ENCODE assay signal across 2 cellular contexts in the genomic region with DNA sequence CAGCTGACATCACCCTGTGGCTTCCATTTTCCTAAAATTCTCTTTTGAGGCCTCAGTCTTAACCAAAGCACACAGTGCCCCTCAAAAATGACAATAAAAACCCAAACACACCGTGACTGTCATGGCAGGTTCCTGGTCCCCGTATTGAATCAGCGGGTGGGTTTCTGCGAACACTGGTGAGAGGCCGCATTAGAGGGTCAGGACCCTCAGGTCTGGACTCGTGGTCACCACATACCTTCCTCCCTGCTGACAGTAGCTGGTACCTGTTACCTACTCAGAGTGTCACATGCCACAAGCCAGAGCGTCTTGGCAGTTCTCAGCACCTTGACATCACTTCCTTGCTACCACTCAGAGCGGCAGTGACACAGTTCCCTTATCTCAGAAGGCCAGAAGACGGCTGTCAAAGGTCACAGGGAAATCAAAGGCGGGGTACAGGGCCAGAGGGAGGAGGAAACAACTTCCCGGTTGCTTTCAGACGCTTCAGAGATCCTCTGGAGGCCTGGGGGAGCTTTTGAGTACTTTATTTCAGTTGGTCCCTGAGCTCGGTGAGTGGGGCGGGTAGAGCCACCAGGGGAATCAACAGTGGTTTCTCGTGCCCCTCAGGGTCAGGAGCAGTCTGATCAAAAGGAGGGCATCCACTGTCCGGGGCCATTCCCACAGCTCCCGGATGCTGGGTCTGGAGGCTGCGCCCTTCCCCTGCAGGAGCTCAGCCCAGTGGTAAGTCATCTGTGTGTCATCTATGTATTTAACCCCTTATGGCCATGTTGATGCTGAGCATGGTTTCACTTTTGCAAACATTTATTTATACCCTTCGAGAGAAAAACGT.
TF ChIP-seq lines count a peak whose summit lies in the region.

A gene (minus strand): TSS at position 281 of the 826 bp plus-strand sequence.
A gene with protein sequence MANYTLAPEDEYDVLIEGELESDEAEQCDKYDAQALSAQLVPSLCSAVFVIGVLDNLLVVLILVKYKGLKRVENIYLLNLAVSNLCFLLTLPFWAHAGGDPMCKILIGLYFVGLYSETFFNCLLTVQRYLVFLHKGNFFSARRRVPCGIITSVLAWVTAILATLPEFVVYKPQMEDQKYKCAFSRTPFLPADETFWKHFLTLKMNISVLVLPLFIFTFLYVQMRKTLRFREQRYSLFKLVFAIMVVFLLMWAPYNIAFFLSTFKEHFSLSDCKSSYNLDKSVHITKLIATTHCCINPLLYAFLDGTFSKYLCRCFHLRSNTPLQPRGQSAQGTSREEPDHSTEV (plus strand): TSS at position 474 of the 826 bp plus-strand sequence. CDS start 821 bp downstream, outside the sequence.

TF ChIP-seq in SK-N-SH treated with all-trans-retinoic acid at 6 μM for 48 hours, 23 proteins besides CTCF, POLR2A, EP300 and RAD21 (continued from another document):
- TF ChIP-seq, protein P1, sequence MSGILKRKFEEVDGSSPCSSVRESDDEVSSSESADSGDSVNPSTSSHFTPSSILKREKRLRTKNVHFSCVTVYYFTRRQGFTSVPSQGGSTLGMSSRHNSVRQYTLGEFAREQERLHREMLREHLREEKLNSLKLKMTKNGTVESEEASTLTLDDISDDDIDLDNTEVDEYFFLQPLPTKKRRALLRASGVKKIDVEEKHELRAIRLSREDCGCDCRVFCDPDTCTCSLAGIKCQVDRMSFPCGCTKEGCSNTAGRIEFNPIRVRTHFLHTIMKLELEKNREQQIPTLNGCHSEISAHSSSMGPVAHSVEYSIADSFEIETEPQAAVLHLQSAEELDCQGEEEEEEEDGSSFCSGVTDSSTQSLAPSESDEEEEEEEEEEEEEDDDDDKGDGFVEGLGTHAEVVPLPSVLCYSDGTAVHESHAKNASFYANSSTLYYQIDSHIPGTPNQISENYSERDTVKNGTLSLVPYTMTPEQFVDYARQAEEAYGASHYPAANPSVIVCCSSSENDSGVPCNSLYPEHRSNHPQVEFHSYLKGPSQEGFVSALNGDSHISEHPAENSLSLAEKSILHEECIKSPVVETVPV (CRISPR knock-in tag; IDR thresholded peaks at IDR 0.05) = no peak
- no peak for TF ChIP-seq ISL1 (CRISPR knock-in tag; IDR thresholded peaks at IDR 0.05)
- TF ChIP-seq, protein P2, sequence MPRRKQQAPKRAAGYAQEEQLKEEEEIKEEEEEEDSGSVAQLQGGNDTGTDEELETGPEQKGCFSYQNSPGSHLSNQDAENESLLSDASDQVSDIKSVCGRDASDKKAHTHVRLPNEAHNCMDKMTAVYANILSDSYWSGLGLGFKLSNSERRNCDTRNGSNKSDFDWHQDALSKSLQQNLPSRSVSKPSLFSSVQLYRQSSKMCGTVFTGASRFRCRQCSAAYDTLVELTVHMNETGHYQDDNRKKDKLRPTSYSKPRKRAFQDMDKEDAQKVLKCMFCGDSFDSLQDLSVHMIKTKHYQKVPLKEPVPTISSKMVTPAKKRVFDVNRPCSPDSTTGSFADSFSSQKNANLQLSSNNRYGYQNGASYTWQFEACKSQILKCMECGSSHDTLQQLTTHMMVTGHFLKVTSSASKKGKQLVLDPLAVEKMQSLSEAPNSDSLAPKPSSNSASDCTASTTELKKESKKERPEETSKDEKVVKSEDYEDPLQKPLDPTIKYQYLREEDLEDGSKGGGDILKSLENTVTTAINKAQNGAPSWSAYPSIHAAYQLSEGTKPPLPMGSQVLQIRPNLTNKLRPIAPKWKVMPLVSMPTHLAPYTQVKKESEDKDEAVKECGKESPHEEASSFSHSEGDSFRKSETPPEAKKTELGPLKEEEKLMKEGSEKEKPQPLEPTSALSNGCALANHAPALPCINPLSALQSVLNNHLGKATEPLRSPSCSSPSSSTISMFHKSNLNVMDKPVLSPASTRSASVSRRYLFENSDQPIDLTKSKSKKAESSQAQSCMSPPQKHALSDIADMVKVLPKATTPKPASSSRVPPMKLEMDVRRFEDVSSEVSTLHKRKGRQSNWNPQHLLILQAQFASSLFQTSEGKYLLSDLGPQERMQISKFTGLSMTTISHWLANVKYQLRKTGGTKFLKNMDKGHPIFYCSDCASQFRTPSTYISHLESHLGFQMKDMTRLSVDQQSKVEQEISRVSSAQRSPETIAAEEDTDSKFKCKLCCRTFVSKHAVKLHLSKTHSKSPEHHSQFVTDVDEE (CRISPR knock-in tag; IDR thresholded peaks at IDR 0.05) = no peak
- TF ChIP-seq ZFP3 (CRISPR knock-in tag; IDR thresholded peaks at IDR 0.05) = no peak
- TF ChIP-seq, protein P3, sequence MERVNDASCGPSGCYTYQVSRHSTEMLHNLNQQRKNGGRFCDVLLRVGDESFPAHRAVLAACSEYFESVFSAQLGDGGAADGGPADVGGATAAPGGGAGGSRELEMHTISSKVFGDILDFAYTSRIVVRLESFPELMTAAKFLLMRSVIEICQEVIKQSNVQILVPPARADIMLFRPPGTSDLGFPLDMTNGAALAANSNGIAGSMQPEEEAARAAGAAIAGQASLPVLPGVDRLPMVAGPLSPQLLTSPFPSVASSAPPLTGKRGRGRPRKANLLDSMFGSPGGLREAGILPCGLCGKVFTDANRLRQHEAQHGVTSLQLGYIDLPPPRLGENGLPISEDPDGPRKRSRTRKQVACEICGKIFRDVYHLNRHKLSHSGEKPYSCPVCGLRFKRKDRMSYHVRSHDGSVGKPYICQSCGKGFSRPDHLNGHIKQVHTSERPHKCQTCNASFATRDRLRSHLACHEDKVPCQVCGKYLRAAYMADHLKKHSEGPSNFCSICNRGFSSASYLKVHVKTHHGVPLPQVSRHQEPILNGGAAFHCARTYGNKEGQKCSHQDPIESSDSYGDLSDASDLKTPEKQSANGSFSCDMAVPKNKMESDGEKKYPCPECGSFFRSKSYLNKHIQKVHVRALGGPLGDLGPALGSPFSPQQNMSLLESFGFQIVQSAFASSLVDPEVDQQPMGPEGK (CRISPR knock-in tag; IDR thresholded peaks at IDR 0.05; ENCODE audit: borderline replicate concordance) = no peak
- no peak for TF ChIP-seq ESRRG (CRISPR knock-in tag; IDR thresholded peaks at IDR 0.05)
- TF ChIP-seq ARNTL (CRISPR knock-in tag; IDR thresholded peaks at IDR 0.05; ENCODE audit: borderline replicate concordance, low read depth) = no peak
- no peak for TF ChIP-seq ZNF70 (CRISPR knock-in tag; IDR thresholded peaks at IDR 0.05)
- no peak for TF ChIP-seq RARB (CRISPR knock-in tag; IDR thresholded peaks at IDR 0.05)
- no peak for TF ChIP-seq ZFP30 (CRISPR knock-in tag; IDR thresholded peaks at IDR 0.05)
- no peak for TF ChIP-seq ZNF565 (CRISPR knock-in tag; conservative IDR thresholded peaks at IDR 0.05; ENCODE audit: low read depth)
- TF ChIP-seq PPARA (CRISPR knock-in tag; IDR thresholded peaks at IDR 0.05; ENCODE audit: borderline replicate concordance) = no peak
- TF ChIP-seq GLIS3 (CRISPR knock-in tag; IDR thresholded peaks at IDR 0.05) = no peak
- no peak for TF ChIP-seq TCF4 (CRISPR knock-in tag; IDR thresholded peaks at IDR 0.05; ENCODE audit: borderline replicate concordance)
- no peak for TF ChIP-seq CSDC2 (CRISPR knock-in tag; IDR thresholded peaks at IDR 0.05)
TF ChIP-seq in SK-N-SH treated with all-trans-retinoic acid at 6 μM for 48 hours: peak in this region for 0.

TF ChIP-seq in HEK293T, 16 proteins besides CTCF, POLR2A, EP300 and RAD21 (continued from another document):
- TF ChIP-seq, protein P4, sequence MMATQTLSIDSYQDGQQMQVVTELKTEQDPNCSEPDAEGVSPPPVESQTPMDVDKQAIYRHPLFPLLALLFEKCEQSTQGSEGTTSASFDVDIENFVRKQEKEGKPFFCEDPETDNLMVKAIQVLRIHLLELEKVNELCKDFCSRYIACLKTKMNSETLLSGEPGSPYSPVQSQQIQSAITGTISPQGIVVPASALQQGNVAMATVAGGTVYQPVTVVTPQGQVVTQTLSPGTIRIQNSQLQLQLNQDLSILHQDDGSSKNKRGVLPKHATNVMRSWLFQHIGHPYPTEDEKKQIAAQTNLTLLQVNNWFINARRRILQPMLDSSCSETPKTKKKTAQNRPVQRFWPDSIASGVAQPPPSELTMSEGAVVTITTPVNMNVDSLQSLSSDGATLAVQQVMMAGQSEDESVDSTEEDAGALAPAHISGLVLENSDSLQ (IDR thresholded peaks at IDR 0.05) = no peak
- TF ChIP-seq FOXA1 (IDR thresholded peaks at IDR 0.05) (no peak), ARNT (IDR thresholded peaks at IDR 0.05) (no peak)
